ENCODE assay signal across 15 cellular contexts in the genomic region with DNA sequence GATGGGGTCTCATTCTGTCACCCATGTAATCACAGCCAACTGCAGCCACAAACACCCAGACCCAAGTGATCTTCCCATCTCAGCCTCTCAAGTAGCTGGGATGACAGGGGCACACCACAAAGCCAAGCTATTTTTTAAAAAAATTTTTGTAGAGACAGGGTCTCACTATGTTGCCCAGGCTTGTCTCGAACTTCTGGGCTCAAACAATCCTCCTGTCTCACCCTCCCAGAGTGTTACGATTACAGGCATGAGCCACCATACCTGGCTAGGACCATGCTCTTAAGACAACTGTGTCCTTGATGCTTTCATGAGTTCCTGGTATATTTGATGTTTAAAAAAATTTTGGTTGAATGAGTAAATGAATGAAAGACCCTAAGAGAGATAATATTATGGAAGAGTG. TPM values are rescaled to one million over a fixed set of nuclear protein-coding genes. Genes with fewer than 3 reads are reported as not detected.
DNase-seq lines count a peak whose midpoint lies in the region; ATAC-seq and TF ChIP-seq lines count a peak whose summit lies in the region.
"Had no signal": no experiment of that assay in that cellular context is flagged by ENCODE, and none has a peak within 500 bp of the region (broad histone marks: within the 10 kb centered on the region; RNA-seq: fewer than 3 reads in every experiment).

No MANE protein-coding gene starts in this region.

- WGBS in smooth muscle cell (ENCODE audit: low lambda C conversion rate) = 94% methylated on average over 2 of the region's 2 CpGs

- H3F3A ChIP-seq in smooth muscle cell (ENCODE audit: low read depth) = peaks cover 4% of the 10 kb centered on the region

- POLR2A ChIA-PET in HEK293T (lab: Yijun Ruan, JAX) = interaction anchor here (1.3 kb wide), 1 partner anchor 14 kb away, joined by 3 read pairs; no protein-coding TSS in a partner anchor

- H3K4me1 Mint-ChIP-seq in activated CD8-positive, alpha-beta memory T cell treated with anti-CD3 and anti-CD28 coated beads, Interleukin-2, amount 10 ng/mL, durations not matched to agents 7 days and 5 days = peaks cover 13% of the 10 kb centered on the region

- no peaks in the 10 kb centered on the region for H3K27me3 Mint-ChIP-seq in activated CD8-positive, alpha-beta memory T cell treated with anti-CD3 and anti-CD28 coated beads, Interleukin-2, amount 10 ng/mL, durations not matched to agents 7 days and 5 days

- CTCF ChIA-PET in HEK293T (lab: Yijun Ruan, JAX) = no interaction called here
- CTCF ChIA-PET in activated CD8-positive, alpha-beta memory T cell treated with anti-CD3 and anti-CD28 coated beads, Interleukin-2, amount 10 ng/mL, durations not matched to agents 7 days and 5 days (lab: Charles Lee) = no interaction called here

- H3K9me3 Mint-ChIP-seq in activated CD8-positive, alpha-beta memory T cell treated with anti-CD3 and anti-CD28 coated beads, Interleukin-2, amount 10 ng/mL, durations not matched to agents 7 days and 5 days (ENCODE audit: low read depth) = no peaks in the 10 kb centered on the region
- H3K9me3 Mint-ChIP-seq: CD8-positive, alpha-beta T cell had no signal

- H3K27ac Mint-ChIP-seq in activated CD8-positive, alpha-beta memory T cell treated with anti-CD3 and anti-CD28 coated beads, Interleukin-2, amount 10 ng/mL, durations not matched to agents 7 days and 5 days = no peak overlapping the region
- H3K27ac Mint-ChIP-seq: CD8-positive, alpha-beta T cell had no signal

- H3K27ac ChIP-seq in left ventricle myocardium inferior (replicated peaks) (peak overlapping the region; percentile 78), SJSA1 (peak overlapping the region; percentile 81), foreskin keratinocyte (peak overlapping the region; percentile 40), smooth muscle cell (ENCODE audit: low read depth) (peak overlapping the region; percentile 51)
- H3K27ac ChIP-seq: SJCRH30 had no signal

- no peaks in the 10 kb centered on the region for H4K20me1 ChIP-seq in smooth muscle cell (ENCODE audit: low read depth)

- H3K79me2 ChIP-seq in smooth muscle cell (ENCODE audit: low read depth) = no peaks in the 10 kb centered on the region

- peaks cover 6% of the 10 kb centered on the region for H3K9me3 ChIP-seq in left ventricle myocardium inferior (replicated peaks)
- no peaks in the 10 kb centered on the region for H3K9me3 ChIP-seq in SJSA1 (replicated peaks)
- no peaks in the 10 kb centered on the region for H3K9me3 ChIP-seq in smooth muscle cell (replicated peaks; ENCODE audit: low read depth)
- H3K9me3 ChIP-seq: SJCRH30 had no signal

- H3K4me3 ChIP-seq in left ventricle myocardium inferior (no peak overlapping the region), SJSA1 (no peak overlapping the region), smooth muscle cell (no peak overlapping the region)
- H3K4me3 ChIP-seq: SJCRH30 had no signal

- H3K4me2 ChIP-seq in smooth muscle cell = peak overlapping the region; percentile 13

- intact Hi-C loops in left ventricle myocardium inferior (cut with micrococcal nuclease) (no loop called here), Right ventricle myocardium superior (cut with DNase I) (no loop called here)

- H3K36me3 Mint-ChIP-seq in activated CD8-positive, alpha-beta memory T cell treated with anti-CD3 and anti-CD28 coated beads, Interleukin-2, amount 10 ng/mL, durations not matched to agents 7 days and 5 days = no peaks in the 10 kb centered on the region
- H3K36me3 Mint-ChIP-seq: CD8-positive, alpha-beta T cell had no signal

- H3K36me3 ChIP-seq in left ventricle myocardium inferior = no peaks in the 10 kb centered on the region
- no peaks in the 10 kb centered on the region for H3K36me3 ChIP-seq in SJSA1
- no peaks in the 10 kb centered on the region for H3K36me3 ChIP-seq in smooth muscle cell (ENCODE audit: low read depth)
- H3K36me3 ChIP-seq: SJCRH30 had no signal

- H3K4me3 Mint-ChIP-seq in activated CD8-positive, alpha-beta memory T cell treated with anti-CD3 and anti-CD28 coated beads, Interleukin-2, amount 10 ng/mL, durations not matched to agents 7 days and 5 days = no peak overlapping the region
- H3K4me3 Mint-ChIP-seq: CD8-positive, alpha-beta T cell had no signal

- H3K9ac ChIP-seq in smooth muscle cell (ENCODE audit: low read depth) = no peak overlapping the region

- no peaks in the 10 kb centered on the region for H3K27me3 ChIP-seq in left ventricle myocardium inferior (ENCODE audit: low read depth)
- H3K27me3 ChIP-seq in SJSA1 (replicated peaks) = no peaks in the 10 kb centered on the region
- H3K27me3 ChIP-seq in foreskin keratinocyte = no peaks in the 10 kb centered on the region
- H3K27me3 ChIP-seq in smooth muscle cell (ENCODE audit: low read depth) = peaks cover 10% of the 10 kb centered on the region
- H3K27me3 ChIP-seq: SJCRH30 had no signal

- H3K4me1 ChIP-seq in left ventricle myocardium inferior = peaks cover 33% of the 10 kb centered on the region
- peaks cover 35% of the 10 kb centered on the region for H3K4me1 ChIP-seq in SJSA1 (replicated peaks)
- H3K4me1 ChIP-seq in foreskin keratinocyte = peaks cover 19% of the 10 kb centered on the region
- no peaks in the 10 kb centered on the region for H3K4me1 ChIP-seq in smooth muscle cell (ENCODE audit: low read depth)
- H3K4me1 ChIP-seq: SJCRH30 had no signal

- no peak overlapping the region for H2AFZ ChIP-seq in smooth muscle cell (ENCODE audit: low read depth)

- TF ChIP-seq CTCF in left ventricle myocardium inferior (IDR thresholded peaks at IDR 0.05; ENCODE audit: borderline replicate concordance) (no peak), foreskin keratinocyte (conservative IDR thresholded peaks at IDR 0.05) (no peak), smooth muscle cell (IDR thresholded peaks at IDR 0.05; ENCODE audit: borderline replicate concordance, insufficient read depth, poor library complexity, severe bottlenecking) (no peak)

- ATAC-seq in Right ventricle myocardium superior (ENCODE audit: poor library complexity) (no peak), foreskin keratinocyte (no peak)
- no peak for ATAC-seq in activated CD8-positive, alpha-beta memory T cell treated with anti-CD3 and anti-CD28 coated beads, Interleukin-2, amount 10 ng/mL, durations not matched to agents 7 days and 5 days
- ATAC-seq: CD8-positive, alpha-beta T cell had no signal

- no peak for DNase-seq in left ventricle myocardium inferior
- no peak for DNase-seq in Right ventricle myocardium superior
- no peak for DNase-seq in SJSA1 (ENCODE audit: low read depth in 1 of 2, low spot score in 2 of 2)
- no peak for DNase-seq in foreskin keratinocyte
- DNase-seq in smooth muscle cell (lab: John Stamatoyannopoulos, UW; ENCODE audit: unreplicated experiment) = no peak
- DNase-seq in HEK293T (ENCODE audit: extremely low spot score) = no peak
- no peak for DNase-seq in activated CD8-positive, alpha-beta memory T cell treated with anti-CD3 and anti-CD28 coated beads, Interleukin-2, amount 10 ng/mL, durations not matched to agents 7 days and 5 days
- no peak for DNase-seq in DMS53 (lab: John Stamatoyannopoulos, UW)
- DNase-seq: CD8-positive, alpha-beta T cell; NCI-H1694; NCI-H82; SJCRH30 had no signal

TF ChIP-seq in HEK293T, 16 proteins besides CTCF, POLR2A, EP300 and RAD21:
- no peak for TF ChIP-seq L3MBTL2 (conservative IDR thresholded peaks at IDR 0.05)
- TF ChIP-seq BHLHE40 (IDR thresholded peaks at IDR 0.05; ENCODE audit: borderline replicate concordance) = no peak
TF ChIP-seq in HEK293T: peak in this region for 0.

RNA-seq across cellular contexts. Expression of gene ABCB11, which starts 19.4 kb away (rescaled TPM):
- total RNA-seq in left ventricle myocardium inferior (0.05 TPM), Right ventricle myocardium superior (0.13 TPM), foreskin keratinocyte (not detected in 2 replicates), smooth muscle cell (0.04 TPM in 1 of 2 replicates, not detected in the other)
- total RNA-seq in SJSA1 (2014; rRNA removed; shearing (Covaris generic)) = not detected in 2 replicates
- polyA plus RNA-seq in foreskin keratinocyte (not detected in 2 replicates), smooth muscle cell (0.05 TPM in 1 of 2 replicates, not detected in the other)
- not detected for total RNA-seq in activated CD8-positive, alpha-beta memory T cell treated with anti-CD3 and anti-CD28 coated beads, Interleukin-2, amount 10 ng/mL, durations not matched to agents 7 days and 5 days
- total RNA-seq: CD8-positive, alpha-beta T cell; Daoy; NCI-H460; SJCRH30 had no signal
- polyA plus RNA-seq: BJ had no signal

RNA-seq across cellular contexts. Expression of gene DHRS9, which starts 57.7 kb away (rescaled TPM):
- 7.3 TPM for total RNA-seq in left ventricle myocardium inferior
- total RNA-seq in Right ventricle myocardium superior = 1.3 TPM
- total RNA-seq in SJSA1 (2014; rRNA removed; shearing (Covaris generic)) = 0.11 and 0.19 TPM in 2 replicates
- total RNA-seq in foreskin keratinocyte = 0.20 TPM in 1 of 2 replicates, not detected in the other
- 0.09 and 0.10 TPM in 2 replicates for polyA plus RNA-seq in foreskin keratinocyte
- total RNA-seq in smooth muscle cell = 0.09 and 1.2 TPM in 2 replicates
- polyA plus RNA-seq in smooth muscle cell = 0.38 TPM in 1 of 2 replicates, not detected in the other
- total RNA-seq in activated CD8-positive, alpha-beta memory T cell treated with anti-CD3 and anti-CD28 coated beads, Interleukin-2, amount 10 ng/mL, durations not matched to agents 7 days and 5 days = not detected
- total RNA-seq: CD8-positive, alpha-beta T cell; NCI-H460; SJCRH30 had no signal
- polyA plus RNA-seq: BJ had no signal
